In the genomic region with DNA sequence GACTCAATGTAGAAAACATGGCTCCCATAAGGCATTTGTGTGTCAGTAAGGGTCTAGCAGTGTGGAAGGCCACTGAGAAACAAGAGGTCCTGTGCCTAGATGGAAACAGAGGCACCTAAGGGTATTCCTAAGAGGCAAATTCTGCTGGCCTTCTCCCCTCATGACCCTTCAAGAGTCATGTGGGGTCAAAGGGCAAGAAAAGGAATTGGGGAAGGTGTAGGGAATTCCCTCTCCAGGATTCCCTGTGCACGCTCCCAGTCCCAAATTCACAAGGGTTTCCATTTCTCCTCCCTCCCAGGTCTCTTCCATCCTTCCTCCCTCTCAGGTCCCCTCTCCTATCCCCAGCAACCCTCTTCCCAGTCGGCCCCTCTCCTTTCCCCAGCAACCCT, we compare ENCODE assay signal across 8 cellular contexts. TPM values are rescaled to one million over a fixed set of nuclear protein-coding genes. Genes with fewer than 3 reads are reported as not detected.
A peak's percentile ranks its signal among the peaks of the same experiment; 100 is the strongest.
DNase-seq lines count a peak whose midpoint lies in the region; ATAC-seq and TF ChIP-seq lines count a peak whose summit lies in the region.

No MANE protein-coding gene starts in this region.

- H3K27ac Mint-ChIP-seq in naive thymus-derived CD4-positive, alpha-beta T cell, result peak overlapping the region; percentile 26 to 99 (median 87)

- peaks cover 3% of the 10 kb centered on the region; the same call in 1 of the 2 replicates for H3K9me3 ChIP-seq in AG04450 (ENCODE audit: control insufficient read depth, insufficient read depth, low read length)
- no peaks in the 10 kb centered on the region for H3K9me3 ChIP-seq in naive thymus-derived CD4-positive, alpha-beta T cell (ENCODE audit: control insufficient read depth in 2 of 3, low read length in 3 of 3)

- DNase-seq in AG04450 (ENCODE audit: low read depth, low spot score) (no peak), LNCaP clone FGC (ENCODE audit: low read depth) (no peak), coronary artery (ENCODE audit: low spot score) (no peak), inferior parietal cortex (ENCODE audit: extremely low spot score) (no peak)
- no peak for DNase-seq in naive thymus-derived CD4-positive, alpha-beta T cell
- DNase-seq in stimulated activated CD4-positive, alpha-beta T cell treated with anti-CD3 and anti-CD28 coated beads, Interleukin-2, amount 100 ng/mL, for 24 hours, result no peak

- H3K4me3 ChIP-seq in AG04450 (ENCODE audit: low read depth, low read length) (peak overlapping the region; percentile 97), LNCaP clone FGC (ENCODE audit: low read depth, low read length) (peak overlapping the region; percentile 99), coronary artery (peak overlapping the region; percentile 95)
- peak overlapping the region; percentile 82 for H3K4me3 ChIP-seq in naive thymus-derived CD4-positive, alpha-beta T cell (ENCODE audit: low read length)

- no peak for ATAC-seq in naive thymus-derived CD4-positive, alpha-beta T cell
- ATAC-seq in HG03108 (IDR thresholded peaks at IDR 0.05; ENCODE audit: unreplicated experiment) (no peak), HG02759 (IDR thresholded peaks at IDR 0.05; ENCODE audit: unreplicated experiment) (no peak)

- H3K4me1 Mint-ChIP-seq in naive thymus-derived CD4-positive, alpha-beta T cell, result peaks cover 56 to 83% (median 67%) of the 10 kb centered on the region in 7 donors

- CTCF ChIA-PET in AG04450 (lab: Charles Lee), result no interaction called here
- CTCF ChIA-PET in naive thymus-derived CD4-positive, alpha-beta T cell (lab: Charles Lee), result no interaction called here

- no peaks in the 10 kb centered on the region for H3K27me3 ChIP-seq in AG04450 (ENCODE audit: control insufficient read depth, insufficient read depth, low read length)
- H3K27me3 ChIP-seq in naive thymus-derived CD4-positive, alpha-beta T cell (ENCODE audit: control insufficient read depth in 2 of 2, insufficient read depth in 2 of 2, low read length in 2 of 2), result no peaks in the 10 kb centered on the region

- H3K27ac ChIP-seq in AG04450 (ENCODE audit: low read depth, low read length) (no peak overlapping the region), coronary artery (peak overlapping the region; percentile 89 to 95)
- H3K27ac ChIP-seq in naive thymus-derived CD4-positive, alpha-beta T cell (ENCODE audit: low read depth, low read length), result peak overlapping the region; percentile 91

- peak overlapping the region; percentile 85 to 98 (median 95) for H3K4me3 Mint-ChIP-seq in naive thymus-derived CD4-positive, alpha-beta T cell

- peaks cover 0 to 3% (median 0%) of the 10 kb centered on the region in 11 donors for H3K9me3 Mint-ChIP-seq in naive thymus-derived CD4-positive, alpha-beta T cell

- peaks cover 31 to 54% of the 10 kb centered on the region in 2 donors for H3K4me1 ChIP-seq in naive thymus-derived CD4-positive, alpha-beta T cell (ENCODE audit: control insufficient read depth in 2 of 2, insufficient read depth in 2 of 2, low read length in 2 of 2)

- no peaks in the 10 kb centered on the region for H3K27me3 Mint-ChIP-seq in naive thymus-derived CD4-positive, alpha-beta T cell

- peaks cover 0 to 15% (median 1%) of the 10 kb centered on the region in 3 experiments for H3K36me3 ChIP-seq in naive thymus-derived CD4-positive, alpha-beta T cell (ENCODE audit: control insufficient read depth in 2 of 3, insufficient read depth in 3 of 3, low read length in 3 of 3)

- intact Hi-C loops in naive thymus-derived CD4-positive, alpha-beta T cell (cut with micrococcal nuclease), result loop anchor here (5.0 kb wide), 7 partner anchors 218 to 1558 kb away; partner anchors contain the start of genes BAG6 (in 1 of the 2), BRD2 (in 1 of the 2), CLIC1 (in 1 of the 2) and EHMT2 (in 1 of the 2)

- TF ChIP-seq CTCF in AG04450 (IDR thresholded peaks at IDR 0.05; ENCODE audit: low read depth, low read length), result no peak
- TF ChIP-seq CTCF in LNCaP clone FGC (IDR thresholded peaks at IDR 0.05; ENCODE audit: control insufficient read depth, extremely low read depth, insufficient read depth), result no peak
- TF ChIP-seq CTCF in coronary artery (IDR thresholded peaks at IDR 0.05), result no peak

- H3K36me3 Mint-ChIP-seq in naive thymus-derived CD4-positive, alpha-beta T cell, result peaks cover 0 to 17% (median 6%) of the 10 kb centered on the region in 5 donors

- POLR2A ChIA-PET in AG04450 (lab: Yijun Ruan, JAX), result no interaction called here
- POLR2A ChIA-PET in naive thymus-derived CD4-positive, alpha-beta T cell (lab: Charles Lee), result no interaction called here

RNA-seq across cellular contexts. Expression of gene AGPAT1, which starts 0.6 kb away (rescaled TPM):
- 97.1 and 116 TPM in 2 replicates for polyA plus RNA-seq in AG04450 (2011; rRNA removed)
- 175 and 217 TPM in 2 replicates for polyA minus RNA-seq in AG04450 (2011; rRNA and poly(A)+ RNA removed)
- total RNA-seq in naive thymus-derived CD4-positive, alpha-beta T cell, result 10 to 100 TPM; 25.0 to 46.1 (median 31.6) TPM
- polyA plus RNA-seq in naive thymus-derived CD4-positive, alpha-beta T cell, result 10 to 100 TPM; 19.3 to 19.5 TPM

RNA-seq across cellular contexts. Expression of gene RNF5, which starts 2.9 kb away (rescaled TPM):
- 33.3 TPM in 2 replicates for polyA plus RNA-seq in AG04450 (2011; rRNA removed)
- 16.0 and 16.9 TPM in 2 replicates for polyA minus RNA-seq in AG04450 (2011; rRNA and poly(A)+ RNA removed)
- 10 to 100 TPM; 17.0 to 50.6 (median 40.9) TPM for total RNA-seq in naive thymus-derived CD4-positive, alpha-beta T cell
- polyA plus RNA-seq in naive thymus-derived CD4-positive, alpha-beta T cell, result 100 to 1,000 TPM; 107 to 111 TPM

RNA-seq across cellular contexts. Expression of gene AGER, which starts 8.7 kb away (rescaled TPM):
- polyA plus RNA-seq in AG04450 (2011; rRNA removed), result 2.4 and 2.6 TPM in 2 replicates
- polyA minus RNA-seq in AG04450 (2011; rRNA and poly(A)+ RNA removed), result 1.0 TPM in 2 replicates
- 10 to 100 TPM; 32.6 to 92.2 (median 38.0) TPM for total RNA-seq in naive thymus-derived CD4-positive, alpha-beta T cell
- under 1 TPM in 1 of 2 donors, not detected in 1; 0.47 TPM for polyA plus RNA-seq in naive thymus-derived CD4-positive, alpha-beta T cell

RNA-seq across cellular contexts. Expression of gene EGFL8, which starts 10.9 kb away (rescaled TPM):
- polyA plus RNA-seq in AG04450 (2011; rRNA removed), result 2.5 and 2.8 TPM in 2 replicates
- polyA minus RNA-seq in AG04450 (2011; rRNA and poly(A)+ RNA removed), result 1.6 TPM in 1 of 2 replicates, not detected in the other
- 10 to 100 TPM in 4 of 5 experiments, 1 to 10 TPM in 1; 7.5 to 25.9 (median 17.2) TPM for total RNA-seq in naive thymus-derived CD4-positive, alpha-beta T cell
- under 1 TPM; 0.30 to 0.86 TPM for polyA plus RNA-seq in naive thymus-derived CD4-positive, alpha-beta T cell

RNA-seq across cellular contexts. Expression of gene PBX2, which starts 14.7 kb away (rescaled TPM):
- polyA plus RNA-seq in AG04450 (2011; rRNA removed), result 56.5 and 59.2 TPM in 2 replicates
- 49.9 and 59.5 TPM in 2 replicates for polyA minus RNA-seq in AG04450 (2011; rRNA and poly(A)+ RNA removed)
- total RNA-seq in naive thymus-derived CD4-positive, alpha-beta T cell, result 100 to 1,000 TPM; 105 to 221 (median 144) TPM
- polyA plus RNA-seq in naive thymus-derived CD4-positive, alpha-beta T cell, result 1 to 10 TPM; 2.5 to 3.0 TPM
